34 cellular contexts compared by ENCODE assay signal in genomic region chr5:95910521-95910920, GRCh38.
"Had no signal": no experiment of that assay in that cellular context is flagged by ENCODE, and none has a peak within 500 bp of the region (broad histone marks: within the 10 kb centered on the region; RNA-seq: fewer than 3 reads in every experiment).

No MANE protein-coding gene starts in this region.

- H3K36me3 Mint-ChIP-seq: brain had no signal

- H3K9me3 Mint-ChIP-seq: activated naive CD4-positive, alpha-beta T cell treated with anti-CD3 and anti-CD28 coated beads for 36 hours; activated naive CD4-positive, alpha-beta T cell treated with anti-CD3 and anti-CD28 coated beads, Interleukin-2, amount 50 U/mL, for 72 hours; activated T-cell treated with anti-CD3 and anti-CD28 coated beads, Interleukin-2, amount 50 U/mL, for 24 hours; activated T-helper 2 cell treated with anti-CD3 and anti-CD28 coated beads, Interferon-gamma antibody, Interleukin-2, Interleukin-4, amounts not matched to agents 10 μg/mL and 5 μg/mL and 100 μg/mL, durations not matched to agents 14 hours and 24 hours and 36 hours; T-cell had no signal

- H3K27me3 Mint-ChIP-seq: activated T-cell treated with anti-CD3 and anti-CD28 coated beads, Interleukin-2, amount 50 U/mL, for 24 hours; brain; T-cell had no signal

- H3K27me3 ChIP-seq: adrenal gland had no signal

- H2AFZ ChIP-seq: PC-9 had no signal

- H3K27ac Mint-ChIP-seq: activated CD8-positive, alpha-beta T cell treated with anti-CD3 and anti-CD28 coated beads, Interleukin-2, amount 10 ng/mL, durations not matched to agents 7 days and 5 days; activated naive CD4-positive, alpha-beta T cell treated with anti-CD3 and anti-CD28 coated beads for 36 hours; activated naive CD4-positive, alpha-beta T cell treated with anti-CD3 and anti-CD28 coated beads, Interleukin-2, amount 50 U/mL, for 72 hours; activated T-cell treated with anti-CD3 and anti-CD28 coated beads, Interleukin-2, amount 50 U/mL, for 24 hours; activated T-helper 2 cell treated with anti-CD3 and anti-CD28 coated beads, Interferon-gamma antibody, Interleukin-2, Interleukin-4, amounts not matched to agents 10 μg/mL and 5 μg/mL and 100 μg/mL, durations not matched to agents 14 hours and 24 hours and 36 hours; brain; T-cell had no signal

- H3K36me3 ChIP-seq: adrenal gland, WERI-Rb-1 had no signal

- H3K4me3 Mint-ChIP-seq: activated CD8-positive, alpha-beta T cell treated with anti-CD3 and anti-CD28 coated beads, Interleukin-2, amount 10 ng/mL, durations not matched to agents 7 days and 5 days; activated naive CD4-positive, alpha-beta T cell treated with anti-CD3 and anti-CD28 coated beads for 36 hours; activated T-cell treated with anti-CD3 and anti-CD28 coated beads, Interleukin-2, amount 50 U/mL, for 24 hours; brain; T-cell had no signal

- H3K4me3 ChIP-seq: adrenal gland, PC-9 had no signal

- ATAC-seq: activated CD8-positive, alpha-beta T cell treated with anti-CD3 and anti-CD28 coated beads, Interleukin-2, amount 10 ng/mL, durations not matched to agents 7 days and 5 days; activated naive CD4-positive, alpha-beta T cell treated with anti-CD3 and anti-CD28 coated beads, Interleukin-2, amount 50 U/mL, for 72 hours; Right ventricle myocardium inferior; SK-N-SH treated with all-trans-retinoic acid at 6 μM for 48 hours; T-cell had no signal

- H3K4me2 ChIP-seq: KMS-11, PC-9 had no signal

- H3K27ac ChIP-seq: adrenal gland, KMS-11, PC-9, RWPE1, WERI-Rb-1 had no signal

- FAIRE-seq: bronchial epithelial cell, RCC 7860 had no signal

- H3K9ac ChIP-seq: KMS-11 had no signal

- DNase-seq: activated CD4-positive, alpha-beta T cell treated with anti-CD3 and anti-CD28 coated beads for 1 hour; activated CD4-positive, alpha-beta T cell treated with anti-CD3 and anti-CD28 coated beads for 48 hours; activated CD4-positive, alpha-beta T cell treated with anti-CD3 and anti-CD28 coated beads, Interleukin-2, amount 50 U/mL, for 48 hours; activated CD4-positive, CD25-positive, alpha-beta regulatory T cell; activated CD8-positive, alpha-beta T cell treated with anti-CD3 and anti-CD28 coated beads, Interleukin-2, amount 10 ng/mL, durations not matched to agents 7 days and 5 days; activated gamma-delta T cell; activated naive CD4-positive, alpha-beta T cell treated with anti-CD3 and anti-CD28 coated beads for 36 hours; activated T-cell treated with anti-CD3 and anti-CD28 coated beads, Interleukin-2, amount 50 U/mL, for 24 hours; adrenal gland; central memory CD4-positive, alpha-beta T cell; MM.1S; MV-4-11; NCI-H1092; NCI-H1436 treated with DMSO at 0.1 percent for 48 hours; NCI-H1694 treated with DMSO at 0.1 percent for 48 hours; NCI-H2029; NCI-H345; NCI-H524 treated with DMSO at 0.1 percent for 48 hours; NK-92 treated with Interleukin-12 subunit alpha and Interleukin-12 subunit beta, amount 100 ng/mL, for 24 hours; PC-9; SIG-M5; T-cell; T-helper 2 cell; T-helper 9 cell; WERI-Rb-1 had no signal

- H3K9me3 ChIP-seq: adrenal gland had no signal
